ENCODE assay signal across 10 cellular contexts in genomic region chr7:150586778-150587152, GRCh38. TPM values are rescaled to one million over a fixed set of nuclear protein-coding genes. Genes with fewer than 3 reads are reported as not detected.
DNase-seq lines count a peak whose midpoint lies in the region; ATAC-seq and TF ChIP-seq lines count a peak whose summit lies in the region.
"Had no signal": no experiment of that assay in that cellular context is flagged by ENCODE, and none has a peak within 500 bp of the region (broad histone marks: within the 10 kb centered on the region; RNA-seq: fewer than 3 reads in every experiment).

No MANE protein-coding gene starts in this region.

- TF ChIP-seq CTCF in GM10266 (IDR thresholded peaks at IDR 0.05; ENCODE audit: control insufficient read depth, insufficient read depth, low read depth, missing control alignments) = no peak

- H3K36me3 Mint-ChIP-seq in activated naive CD4-positive, alpha-beta T cell treated with anti-CD3 and anti-CD28 coated beads, Interleukin-2, amount 50 U/mL, for 24 hours = peaks cover 21% of the 10 kb centered on the region
- H3K36me3 Mint-ChIP-seq in dendritic cell treated with granulocyte-macrophage colony-stimulating factor and Interleukin-4, amounts not matched to agents 40 ng/mL and 50 ng/mL, for 4 days (ENCODE audit: low read depth) = peaks cover 4% of the 10 kb centered on the region

- DNase-seq in activated naive CD4-positive, alpha-beta T cell treated with Interleukin-2 at 50 U/mL for 16 hours = no peak
- DNase-seq in HUDEP-2 (lab: John Stamatoyannopoulos, UW; ENCODE audit: unreplicated experiment in 76 of 76) = no peak
- DNase-seq in GM10266 (ENCODE audit: extremely low spot score) = no peak
- DNase-seq: NCI-H446 had no signal

- peaks cover 64% of the 10 kb centered on the region for H3K4me1 Mint-ChIP-seq in activated naive CD4-positive, alpha-beta T cell treated with anti-CD3 and anti-CD28 coated beads, Interleukin-2, amount 50 U/mL, for 24 hours
- peaks cover 27% of the 10 kb centered on the region for H3K4me1 Mint-ChIP-seq in dendritic cell treated with granulocyte-macrophage colony-stimulating factor and Interleukin-4, amounts not matched to agents 40 ng/mL and 50 ng/mL, for 4 days (ENCODE audit: low read depth)

- no peak for ATAC-seq in GM18907 (IDR thresholded peaks at IDR 0.05; ENCODE audit: unreplicated experiment)

- H3K4me3 ChIP-seq in muscle layer of duodenum (ENCODE audit: low read depth in 1 of 2, low read length in 2 of 2) (no peak overlapping the region), urinary bladder (ENCODE audit: low read depth, low read length) (no peak overlapping the region)

- H3K27me3 Mint-ChIP-seq in activated naive CD4-positive, alpha-beta T cell treated with anti-CD3 and anti-CD28 coated beads, Interleukin-2, amount 50 U/mL, for 24 hours = no peaks in the 10 kb centered on the region
- no peaks in the 10 kb centered on the region for H3K27me3 Mint-ChIP-seq in dendritic cell treated with granulocyte-macrophage colony-stimulating factor and Interleukin-4, amounts not matched to agents 40 ng/mL and 50 ng/mL, for 4 days

- peak overlapping the region; percentile 87 for H3K27ac Mint-ChIP-seq in activated naive CD4-positive, alpha-beta T cell treated with anti-CD3 and anti-CD28 coated beads, Interleukin-2, amount 50 U/mL, for 24 hours
- H3K27ac Mint-ChIP-seq in dendritic cell treated with granulocyte-macrophage colony-stimulating factor and Interleukin-4, amounts not matched to agents 40 ng/mL and 50 ng/mL, for 4 days = peak overlapping the region; percentile 78

- H3K9me3 ChIP-seq in muscle layer of duodenum (ENCODE audit: control insufficient read depth in 1 of 2, low read length in 2 of 2) = peaks cover 0 to 2% of the 10 kb centered on the region in 2 donors

- H3K4me1 ChIP-seq in muscle layer of duodenum (ENCODE audit: control insufficient read depth in 1 of 2, insufficient read depth in 2 of 2, low read length in 2 of 2) (peaks cover 0 to 5% of the 10 kb centered on the region in 2 donors), urinary bladder (ENCODE audit: insufficient read depth) (no peaks in the 10 kb centered on the region)

- H3K36me3 ChIP-seq in muscle layer of duodenum (ENCODE audit: control insufficient read depth in 1 of 2, insufficient read depth in 2 of 2, low read length in 2 of 2) (no peaks in the 10 kb centered on the region), urinary bladder (ENCODE audit: insufficient read depth) (no peaks in the 10 kb centered on the region)

- intact Hi-C loops in dendritic cell treated with granulocyte-macrophage colony-stimulating factor and Interleukin-4, amounts not matched to agents 40 ng/mL and 50 ng/mL, for 4 days (cut with micrococcal nuclease) = loop anchor here (2.0 kb wide), 1 partner anchor 98 kb away; the partner anchor contains the start of gene GIMAP2

- H3K27ac ChIP-seq in muscle layer of duodenum (ENCODE audit: low read length) (peak overlapping the region; percentile 72), urinary bladder (ENCODE audit: low read depth) (peak overlapping the region; percentile 18)

- H3K9me3 Mint-ChIP-seq in activated naive CD4-positive, alpha-beta T cell treated with anti-CD3 and anti-CD28 coated beads, Interleukin-2, amount 50 U/mL, for 24 hours = peaks cover 11% of the 10 kb centered on the region
- peaks cover 8% of the 10 kb centered on the region for H3K9me3 Mint-ChIP-seq in dendritic cell treated with granulocyte-macrophage colony-stimulating factor and Interleukin-4, amounts not matched to agents 40 ng/mL and 50 ng/mL, for 4 days

- peak overlapping the region; percentile 19 for H3K4me3 Mint-ChIP-seq in activated naive CD4-positive, alpha-beta T cell treated with anti-CD3 and anti-CD28 coated beads, Interleukin-2, amount 50 U/mL, for 24 hours
- peak overlapping the region; percentile 62 for H3K4me3 Mint-ChIP-seq in dendritic cell treated with granulocyte-macrophage colony-stimulating factor and Interleukin-4, amounts not matched to agents 40 ng/mL and 50 ng/mL, for 4 days

- H3K27me3 ChIP-seq in muscle layer of duodenum (ENCODE audit: low read depth, low read length) = no peaks in the 10 kb centered on the region

RNA-seq across cellular contexts. Expression of gene GIMAP4, which starts 19.6 kb away (rescaled TPM):
- 43.9 TPM for total RNA-seq in urinary bladder
- polyA plus RNA-seq in urinary bladder = 41.1 TPM
- total RNA-seq: SK-MEL-5 had no signal

RNA-seq across cellular contexts. Expression of gene GIMAP6, which starts 45.4 kb away (rescaled TPM):
- total RNA-seq in urinary bladder = 29.5 TPM
- 30.3 TPM for polyA plus RNA-seq in urinary bladder
- total RNA-seq: SK-MEL-5 had no signal
